27 cellular contexts compared by ENCODE assay signal in the genomic region with DNA sequence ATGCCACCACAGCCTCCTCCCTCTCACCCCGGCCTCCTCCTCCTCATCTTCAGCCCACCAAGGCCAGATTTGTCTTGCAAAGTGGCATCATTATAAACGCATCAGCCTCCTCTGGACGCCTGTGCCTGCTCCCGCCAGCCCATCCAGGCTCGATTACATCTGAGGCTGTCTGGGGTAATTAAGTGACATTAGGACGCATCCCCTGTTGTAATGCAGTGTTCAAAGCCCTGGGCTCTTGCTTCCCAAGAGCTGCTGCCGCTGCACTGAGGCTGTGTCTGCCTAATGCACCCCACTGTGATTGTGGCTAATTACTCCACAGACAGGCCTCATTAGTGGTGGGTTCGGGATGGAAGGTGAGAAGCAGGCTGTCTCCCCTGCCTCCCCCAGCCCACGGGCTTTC.
"Had no signal": no experiment of that assay in that cellular context is flagged by ENCODE, and none has a peak within 500 bp of the region (broad histone marks: within the 10 kb centered on the region; RNA-seq: fewer than 3 reads in every experiment).

No MANE protein-coding gene starts in this region.

- H3K27me3 Mint-ChIP-seq: central memory CD8-positive, alpha-beta T cell had no signal

- H3K27ac ChIP-seq: esophagus muscularis mucosa, foreskin keratinocyte, heart left ventricle, left ventricle myocardium inferior, neutrophil, skin epidermis, thoracic aorta, uterus had no signal

- H3K36me3 ChIP-seq: esophagus muscularis mucosa, heart left ventricle, left ventricle myocardium inferior, neutrophil, thoracic aorta, uterus had no signal

- H3K9me3 ChIP-seq: esophagus muscularis mucosa, heart left ventricle, left ventricle myocardium inferior, neutrophil, thoracic aorta, uterus had no signal

- H3K36me3 Mint-ChIP-seq: activated naive CD4-positive, alpha-beta T cell treated with anti-CD3 and anti-CD28 coated beads, Interleukin-2, amount 50 U/mL, for 72 hours; natural killer cell; stimulated activated effector memory CD8-positive, alpha-beta T cell treated with anti-CD3 and anti-CD28 coated beads, Interleukin-12 subunit alpha, Interleukin-12 subunit beta, amount 100 ng/mL, for 72 hours had no signal

- H3K9me3 Mint-ChIP-seq: activated naive CD4-positive, alpha-beta T cell treated with anti-CD3 and anti-CD28 coated beads, Interleukin-2, amount 50 U/mL, for 72 hours; activated T-cell treated with anti-CD3 and anti-CD28 coated beads, Interleukin-2, amount 50 U/mL, for 72 hours; central memory CD8-positive, alpha-beta T cell; natural killer cell; stimulated activated effector memory CD8-positive, alpha-beta T cell treated with anti-CD3 and anti-CD28 coated beads, Interleukin-12 subunit alpha, Interleukin-12 subunit beta, amount 100 ng/mL, for 72 hours; stimulated activated naive CD8-positive, alpha-beta T cell treated with anti-CD3 and anti-CD28 coated beads, Interleukin-15, Interleukin-2, amounts not matched to agents 100 ng/mL and 50 ng/mL, for 24 hours had no signal

- ATAC-seq: activated CD4-positive, alpha-beta T cell treated with anti-CD3 and anti-CD28 coated beads for 36 hours; activated naive CD4-positive, alpha-beta T cell treated with anti-CD3 and anti-CD28 coated beads, Interleukin-2, amount 50 U/mL, for 72 hours; activated T-cell treated with anti-CD3 and anti-CD28 coated beads, Interleukin-2, amount 50 U/mL, for 72 hours; foreskin keratinocyte; heart left ventricle; natural killer cell; sciatic nerve; stimulated activated effector memory CD8-positive, alpha-beta T cell treated with anti-CD3 and anti-CD28 coated beads, Interleukin-12 subunit alpha, Interleukin-12 subunit beta, amount 100 ng/mL, for 72 hours had no signal

- H3K4me3 ChIP-seq: esophagus muscularis mucosa, heart left ventricle, left ventricle myocardium inferior, lung, skin epidermis, thoracic aorta, uterus had no signal

- DNase-seq: activated CD4-positive, alpha-beta T cell treated with anti-CD3 and anti-CD28 coated beads for 36 hours; activated CD4-positive, CD25-positive, alpha-beta regulatory T cell; activated naive CD4-positive, alpha-beta T cell; activated T-cell treated with anti-CD3 and anti-CD28 coated beads for 4 hours; activated T-cell treated with anti-CD3 and anti-CD28 coated beads, Interleukin-2, amount 50 U/mL, for 72 hours; dermis blood vessel endothelial cell; effector CD4-positive, alpha-beta T cell; foreskin keratinocyte; hypothalamus; left ventricle myocardium inferior; mesendoderm; natural killer cell; stimulated activated CD4-positive, alpha-beta T cell treated with anti-CD3 and anti-CD28 coated beads, Interleukin-4, amount 100 ng/mL, for 24 hours; trophoblast cell; uterus had no signal

- H3K4me3 Mint-ChIP-seq: activated CD4-positive, alpha-beta T cell treated with anti-CD3 and anti-CD28 coated beads for 36 hours; activated T-cell treated with anti-CD3 and anti-CD28 coated beads, Interleukin-2, amount 50 U/mL, for 72 hours; central memory CD8-positive, alpha-beta T cell; natural killer cell; stimulated activated effector memory CD8-positive, alpha-beta T cell treated with anti-CD3 and anti-CD28 coated beads, Interleukin-12 subunit alpha, Interleukin-12 subunit beta, amount 100 ng/mL, for 72 hours; stimulated activated naive CD8-positive, alpha-beta T cell treated with anti-CD3 and anti-CD28 coated beads, Interleukin-15, Interleukin-2, amounts not matched to agents 100 ng/mL and 50 ng/mL, for 24 hours had no signal

- H3K4me1 Mint-ChIP-seq: activated CD4-positive, alpha-beta T cell treated with anti-CD3 and anti-CD28 coated beads for 36 hours; central memory CD8-positive, alpha-beta T cell; natural killer cell; stimulated activated effector memory CD8-positive, alpha-beta T cell treated with anti-CD3 and anti-CD28 coated beads, Interleukin-12 subunit alpha, Interleukin-12 subunit beta, amount 100 ng/mL, for 72 hours had no signal

- H3K27me3 ChIP-seq: neutrophil, uterus had no signal

- H3K4me1 ChIP-seq: esophagus muscularis mucosa, foreskin keratinocyte, heart left ventricle, left ventricle myocardium inferior, uterus had no signal

- H3K27ac Mint-ChIP-seq: activated CD4-positive, alpha-beta T cell treated with anti-CD3 and anti-CD28 coated beads for 36 hours; activated T-cell treated with anti-CD3 and anti-CD28 coated beads, Interleukin-2, amount 50 U/mL, for 72 hours; natural killer cell; progenitor cell of endocrine pancreas; stimulated activated effector memory CD8-positive, alpha-beta T cell treated with anti-CD3 and anti-CD28 coated beads, Interleukin-12 subunit alpha, Interleukin-12 subunit beta, amount 100 ng/mL, for 72 hours; stimulated activated naive CD8-positive, alpha-beta T cell treated with anti-CD3 and anti-CD28 coated beads, Interleukin-15, Interleukin-2, amounts not matched to agents 100 ng/mL and 50 ng/mL, for 24 hours had no signal
